ENCODE assay signal across 1 cellular context in the genomic region with DNA sequence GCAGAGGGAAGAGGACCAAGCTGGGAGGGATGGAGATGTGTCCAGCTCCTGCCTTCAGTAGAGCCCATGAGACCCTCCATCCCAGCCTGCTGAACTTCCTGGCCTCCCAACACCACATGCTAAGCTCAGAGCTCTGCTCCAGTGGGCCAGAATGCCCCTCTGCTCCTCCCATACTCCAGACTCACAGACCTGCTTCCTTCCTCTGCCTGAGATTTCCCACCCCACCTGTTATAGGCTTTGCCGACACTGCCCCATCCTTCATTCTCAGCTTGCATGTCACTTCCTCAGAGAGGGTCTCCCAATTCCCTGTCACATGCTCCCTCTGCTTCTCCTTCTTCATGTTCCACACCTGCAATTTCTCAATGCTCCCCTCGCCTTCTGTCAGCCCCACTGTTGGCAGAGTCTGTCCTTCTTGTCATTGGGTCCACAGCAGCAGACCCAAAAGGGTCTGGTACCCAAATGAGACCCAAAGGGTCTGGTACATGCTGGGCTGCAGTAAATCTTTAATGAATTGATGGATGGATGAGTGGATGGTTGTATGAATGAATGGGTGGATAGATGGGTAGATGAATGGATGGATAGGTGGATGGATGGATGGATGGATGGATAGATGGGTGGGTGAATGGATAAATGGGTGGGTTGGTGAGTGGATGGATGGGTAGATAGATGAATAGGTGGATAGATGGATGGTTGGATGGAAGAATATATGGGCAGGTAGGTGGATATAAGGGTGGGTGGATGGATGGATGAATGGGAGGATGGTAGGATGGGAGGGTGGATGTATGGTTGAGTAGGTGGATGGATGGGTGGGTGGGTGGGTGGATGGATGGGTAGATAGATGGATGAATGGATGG.
TF ChIP-seq lines count a peak whose summit lies in the region.

No MANE protein-coding gene starts in this region.

TF ChIP-seq in HepG2, 621 proteins besides CTCF, POLR2A, EP300 and RAD21 (continued from another document):
- TF ChIP-seq, protein P1, sequence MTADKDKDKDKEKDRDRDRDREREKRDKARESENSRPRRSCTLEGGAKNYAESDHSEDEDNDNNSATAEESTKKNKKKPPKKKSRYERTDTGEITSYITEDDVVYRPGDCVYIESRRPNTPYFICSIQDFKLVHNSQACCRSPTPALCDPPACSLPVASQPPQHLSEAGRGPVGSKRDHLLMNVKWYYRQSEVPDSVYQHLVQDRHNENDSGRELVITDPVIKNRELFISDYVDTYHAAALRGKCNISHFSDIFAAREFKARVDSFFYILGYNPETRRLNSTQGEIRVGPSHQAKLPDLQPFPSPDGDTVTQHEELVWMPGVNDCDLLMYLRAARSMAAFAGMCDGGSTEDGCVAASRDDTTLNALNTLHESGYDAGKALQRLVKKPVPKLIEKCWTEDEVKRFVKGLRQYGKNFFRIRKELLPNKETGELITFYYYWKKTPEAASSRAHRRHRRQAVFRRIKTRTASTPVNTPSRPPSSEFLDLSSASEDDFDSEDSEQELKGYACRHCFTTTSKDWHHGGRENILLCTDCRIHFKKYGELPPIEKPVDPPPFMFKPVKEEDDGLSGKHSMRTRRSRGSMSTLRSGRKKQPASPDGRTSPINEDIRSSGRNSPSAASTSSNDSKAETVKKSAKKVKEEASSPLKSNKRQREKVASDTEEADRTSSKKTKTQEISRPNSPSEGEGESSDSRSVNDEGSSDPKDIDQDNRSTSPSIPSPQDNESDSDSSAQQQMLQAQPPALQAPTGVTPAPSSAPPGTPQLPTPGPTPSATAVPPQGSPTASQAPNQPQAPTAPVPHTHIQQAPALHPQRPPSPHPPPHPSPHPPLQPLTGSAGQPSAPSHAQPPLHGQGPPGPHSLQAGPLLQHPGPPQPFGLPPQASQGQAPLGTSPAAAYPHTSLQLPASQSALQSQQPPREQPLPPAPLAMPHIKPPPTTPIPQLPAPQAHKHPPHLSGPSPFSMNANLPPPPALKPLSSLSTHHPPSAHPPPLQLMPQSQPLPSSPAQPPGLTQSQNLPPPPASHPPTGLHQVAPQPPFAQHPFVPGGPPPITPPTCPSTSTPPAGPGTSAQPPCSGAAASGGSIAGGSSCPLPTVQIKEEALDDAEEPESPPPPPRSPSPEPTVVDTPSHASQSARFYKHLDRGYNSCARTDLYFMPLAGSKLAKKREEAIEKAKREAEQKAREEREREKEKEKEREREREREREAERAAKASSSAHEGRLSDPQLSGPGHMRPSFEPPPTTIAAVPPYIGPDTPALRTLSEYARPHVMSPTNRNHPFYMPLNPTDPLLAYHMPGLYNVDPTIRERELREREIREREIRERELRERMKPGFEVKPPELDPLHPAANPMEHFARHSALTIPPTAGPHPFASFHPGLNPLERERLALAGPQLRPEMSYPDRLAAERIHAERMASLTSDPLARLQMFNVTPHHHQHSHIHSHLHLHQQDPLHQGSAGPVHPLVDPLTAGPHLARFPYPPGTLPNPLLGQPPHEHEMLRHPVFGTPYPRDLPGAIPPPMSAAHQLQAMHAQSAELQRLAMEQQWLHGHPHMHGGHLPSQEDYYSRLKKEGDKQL (CRISPR knock-in tag; IDR thresholded peaks at IDR 0.05; ENCODE audit: low read depth): no peak
- TF ChIP-seq FOXK1 (CRISPR knock-in tag; IDR thresholded peaks at IDR 0.05; ENCODE audit: borderline replicate concordance, low read depth): no peak
- TF ChIP-seq GTF2F1 (IDR thresholded peaks at IDR 0.05; ENCODE audit: low read length): no peak
- no peak for TF ChIP-seq NFYC (CRISPR knock-in tag; IDR thresholded peaks at IDR 0.05)
- TF ChIP-seq ZNF773 (CRISPR knock-in tag; IDR thresholded peaks at IDR 0.05; ENCODE audit: borderline replicate concordance): no peak
